ENCODE assay signal across 13 cellular contexts in the genomic region with DNA sequence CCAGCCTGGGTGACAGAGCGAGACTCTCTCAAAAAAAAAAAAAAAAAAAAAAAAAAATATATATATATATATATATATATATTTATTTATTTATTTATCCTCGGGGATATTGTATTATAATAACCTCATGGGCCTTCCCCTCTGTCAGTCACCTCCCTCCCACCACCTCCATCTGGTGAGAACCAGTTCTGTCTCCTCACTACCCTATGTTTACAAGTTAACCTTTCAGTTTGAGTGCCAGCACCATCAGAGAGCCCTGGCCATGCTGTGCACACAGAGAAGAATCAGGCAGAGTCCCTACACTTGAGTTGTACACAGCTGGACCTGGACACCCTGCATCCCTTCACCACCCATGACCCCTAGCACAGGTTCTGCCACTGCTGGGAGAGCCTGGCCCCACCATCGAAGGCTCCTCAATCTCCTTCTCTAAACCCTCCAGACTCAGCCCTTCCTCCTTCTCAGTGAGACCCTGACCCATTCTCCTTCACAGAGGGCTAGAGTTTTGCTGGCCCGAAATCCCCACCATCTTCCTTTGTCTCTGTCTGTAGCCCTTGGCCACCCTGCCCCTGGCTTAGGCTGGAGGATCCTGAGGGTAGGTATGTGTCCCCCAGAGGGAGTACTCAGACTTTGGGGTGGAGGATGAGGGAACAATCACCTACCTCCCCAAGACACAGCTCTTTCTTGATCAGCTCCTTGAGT. TPM values are rescaled to one million over a fixed set of nuclear protein-coding genes. Genes with fewer than 3 reads are reported as not detected.
A peak's percentile ranks its signal among the peaks of the same experiment; 100 is the strongest.
DNase-seq lines count a peak whose midpoint lies in the region; ATAC-seq, FAIRE-seq and TF ChIP-seq lines count a peak whose summit lies in the region.
"Had no signal": no experiment of that assay in that cellular context is flagged by ENCODE, and none has a peak within 500 bp of the region (broad histone marks: within the 10 kb centered on the region; RNA-seq: fewer than 3 reads in every experiment).

No MANE protein-coding gene starts in this region.

- CTCF ChIA-PET in GM12878 (lab: Yijun Ruan, JAX) = interaction anchor here (0.7 to 1.6 kb wide), 4 partner anchors 13 to 87 kb away, joined by 3 to 8 read pairs (median 4); a partner anchor contains a TSS

- no peak for TF ChIP-seq CTCF in GM12878 (IDR thresholded peaks at IDR 0.05 in 2 of 3, conservative IDR thresholded peaks at IDR 0.05 in 1 of 3; ENCODE audit: control insufficient read depth in 2 of 3, extremely low read depth in 1 of 3, insufficient read depth in 1 of 3, low read depth in 3 of 3, low read length in 3 of 3)
- TF ChIP-seq CTCF in testis (IDR thresholded peaks at IDR 0.05) = no peak
- no peak for TF ChIP-seq CTCF in adrenal gland (IDR thresholded peaks at IDR 0.05)

- intact Hi-C loops in GM12878 (cut with micrococcal nuclease; ENCODE audit: unreplicated experiment) = no loop called here
- intact Hi-C loops in posterior vena cava (cut with DNase I) = no loop called here
- intact Hi-C loops in testis (cut with DNase I; ENCODE audit: low total_unique reads) = no loop called here
- intact Hi-C loops in adrenal gland (cut with DNase I) = no loop called here

- H2AFZ ChIP-seq in GM12878 (ENCODE audit: control insufficient read depth, low read depth, low read length) = no peak overlapping the region

- H3K36me3 ChIP-seq in GM12878 (ENCODE audit: control insufficient read depth in 2 of 2, insufficient read depth in 2 of 2, low read length in 1 of 2) (no peaks in the 10 kb centered on the region), testis (ENCODE audit: low read depth, missing control alignments) (no peaks in the 10 kb centered on the region), adrenal gland (replicated peaks in 1 of 2) (no peaks in the 10 kb centered on the region)

- no TSS peak for BruUV-seq in GM12878 (replicated peaks; lab: Mats Ljungman, UMichigan)

- H3K4me3 ChIP-seq in GM12878 = no peak overlapping the region
- H3K4me3 ChIP-seq in testis = no peak overlapping the region
- H3K4me3 ChIP-seq in adrenal gland = no peak overlapping the region
- H3K4me3 ChIP-seq: gastroesophageal sphincter had no signal

- no peaks in the 10 kb centered on the region; the same call in 1 of the 2 replicates for H3K79me2 ChIP-seq in GM12878 (ENCODE audit: control insufficient read depth, insufficient read depth, low read length)

- no peak for FAIRE-seq in GM12878 (lab: Jason Lieb, UNC)

- no peak for TF ChIP-seq RAD21 in GM12878 (IDR thresholded peaks at IDR 0.05; ENCODE audit: insufficient read depth, low read depth, low read length)

- H3K9ac ChIP-seq in GM12878 (ENCODE audit: control insufficient read depth, insufficient read depth, low read length) = no peak overlapping the region

- H3K27me3 ChIP-seq in GM12878 (replicated peaks in 1 of 2; ENCODE audit: control insufficient read depth in 2 of 2, insufficient read depth in 2 of 2, low read length in 1 of 2) (no peaks in the 10 kb centered on the region), testis (no peaks in the 10 kb centered on the region), adrenal gland (no peaks in the 10 kb centered on the region)
- H3K27me3 ChIP-seq: gastroesophageal sphincter had no signal

- 64% methylated on average over 2 of the region's 4 CpGs for WGBS in GM12878 (ENCODE audit: insufficient coverage, insufficient replicate concordance, low lambda C conversion rate, missing lambda C conversion rate)
- WGBS in testis, 2 donors = 90 to 91% methylated on average over 4 of the region's 4 CpGs
- WGBS in adrenal gland, 4 donors = 87 to 92% (median 88%) methylated on average over 3 to 4 of the region's 4 CpGs

- in situ Hi-C loops in GM12878 (cut with MboI) = no loop called here

- peak; percentile 24 for DNase-seq in COLO668 (lab: John Stamatoyannopoulos, UW; ENCODE audit: unreplicated experiment)
- DNase-seq in NCI-H2029 treated with DMSO at 0.1 percent for 48 hours (lab: John Stamatoyannopoulos, UW) = peak; percentile 11
- no peak for DNase-seq in GM12878 (ENCODE audit: low read depth, low spot score)
- peak; percentile 55 for DNase-seq in posterior vena cava (ENCODE audit: low spot score)
- no peak for DNase-seq in testis
- DNase-seq in adrenal gland = no peak
- DNase-seq: DMS79; NCI-H226; stimulated activated naive CD4-positive, alpha-beta T cell had no signal

- RAD21 ChIA-PET in GM12878 (lab: Charles Lee; ENCODE audit: unreplicated experiment) = interaction anchor here (0.9 to 1.0 kb wide), 2 partner anchors 13 to 28 kb away, joined by 3 read pairs; no protein-coding TSS in a partner anchor

- no peaks in the 10 kb centered on the region for H3K9me3 ChIP-seq in GM12878 (replicated peaks; ENCODE audit: control insufficient read depth, insufficient read depth, low read length)
- H3K9me3 ChIP-seq in testis = no peaks in the 10 kb centered on the region
- H3K9me3 ChIP-seq in adrenal gland (replicated peaks in 1 of 3) = no peaks in the 10 kb centered on the region
- H3K9me3 ChIP-seq: gastroesophageal sphincter had no signal

- no peak for TF ChIP-seq EP300 in GM12878 (IDR thresholded peaks at IDR 0.05; ENCODE audit: borderline replicate concordance in 1 of 2, control insufficient read depth in 1 of 2, low read depth in 2 of 2, low read length in 2 of 2)

- no peak overlapping the region for H3K4me2 ChIP-seq in GM12878 (ENCODE audit: control insufficient read depth, insufficient read depth)

- POLR2A ChIA-PET in GM12878 (lab: Charles Lee) = interaction anchor here (0.6 to 0.8 kb wide), 3 partner anchors 10 to 28 kb away, joined by 3 to 4 read pairs (median 3); a partner anchor contains a TSS

- SMC1A ChIA-PET in GM12878 (lab: Charles Lee; ENCODE audit: uncharacterized antibody, unreplicated experiment) = interaction anchor here (2.3 kb wide), 1 partner anchor 8 kb away, joined by 8 read pairs; no protein-coding TSS in a partner anchor

- H3K27ac ChIP-seq in GM12878 (ENCODE audit: control insufficient read depth, insufficient read depth) = no peak overlapping the region
- no peak overlapping the region for H3K27ac ChIP-seq in testis
- no peak overlapping the region for H3K27ac ChIP-seq in adrenal gland

- H4K20me1 ChIP-seq in GM12878 (ENCODE audit: control insufficient read depth, insufficient read depth) = no peaks in the 10 kb centered on the region

- TF ChIP-seq POLR2A in GM12878 (IDR thresholded peaks at IDR 0.05; ENCODE audit: low read depth, low read length) (no peak), testis (IDR thresholded peaks at IDR 0.05) (no peak), adrenal gland (IDR thresholded peaks at IDR 0.05) (no peak)

- H3K4me1 ChIP-seq in GM12878 (ENCODE audit: control insufficient read depth, insufficient read depth, low read length) (peaks cover 23% of the 10 kb centered on the region), testis (no peaks in the 10 kb centered on the region), adrenal gland (replicated peaks in 1 of 2) (peaks cover 27 to 35% of the 10 kb centered on the region in 2 donors)

- ATAC-seq in GM12878 (no peak), GM18502 (IDR thresholded peaks at IDR 0.05; ENCODE audit: poor library complexity, unreplicated experiment) (no peak), GM19455 (IDR thresholded peaks at IDR 0.05; ENCODE audit: unreplicated experiment) (no peak)
- ATAC-seq: gastroesophageal sphincter had no signal

RNA-seq across cellular contexts. Expression of a gene that starts 1.2 kb away (rescaled TPM):
- not detected in 2 replicates for total RNA-seq in GM12878 (2013; cell fraction: nucleolus; rRNA removed)
- total RNA-seq in GM12878 (2014; rRNA removed) (not detected in 2 replicates), GM12878 (2014; rRNA removed; fragmentation: Illumina TruSeq; extraction: Trizol) (0.63 TPM in 1 of 2 replicates, not detected in the other), GM12878 (2021) (0.45 and 0.49 TPM in 2 replicates), posterior vena cava (not detected), testis (1 to 10 TPM in 1 of 2 donors, not detected in 1; 1.3 TPM), adrenal gland (not detected)
- polyA plus RNA-seq in GM12878 (2011; ENCODE audit: low read depth) = not detected
- polyA plus RNA-seq in GM12878 (2011; rRNA removed) (not detected in 2 replicates), GM12878 (2014; fragmentation: Illumina TruSeq; extraction: Trizol) (not detected in 2 replicates), GM12878 (2014; fragmentation: Nextera tagmentation; extraction: Ambion mirVana) (under 1 TPM; 0.47 to 0.75 TPM), GM12878 (2014; rRNA removed) (0.28 TPM in 1 of 2 replicates, not detected in the other), GM12878 (2016; fragmentation: Nextera tagmentation; extraction: Ambion mirVana) (not detected), testis (ENCODE audit: insufficient read depth, low read depth, low replicate concordance) (not detected), adrenal gland (not detected)
- 0.22 TPM in 1 of 2 replicates, not detected in the other for polyA plus RNA-seq in GM12878 (2011; cell fraction: cytosol; rRNA removed)
- polyA plus RNA-seq in GM12878 (2011; cell fraction: nucleus; rRNA removed) = not detected in 2 replicates
- 0.83 TPM in 1 of 2 replicates, not detected in the other for polyA plus RNA-seq in GM12878 (2012)
- polyA minus RNA-seq in GM12878 (2011; rRNA and poly(A)+ RNA removed) = not detected in 2 replicates
- polyA minus RNA-seq in GM12878 (2011; cell fraction: cytosol; rRNA and poly(A)+ RNA removed) = not detected in 2 replicates
- not detected in 2 replicates for polyA minus RNA-seq in GM12878 (2011; cell fraction: nucleus; rRNA and poly(A)+ RNA removed)
- total RNA-seq: gastroesophageal sphincter, kidney epithelial cell had no signal

RNA-seq across cellular contexts. Expression of a gene that starts 3.8 kb away (rescaled TPM):
- 1.7 and 5.0 TPM in 2 replicates for total RNA-seq in GM12878 (2013; cell fraction: nucleolus; rRNA removed)
- total RNA-seq in GM12878 (2014; rRNA removed) (44.6 and 48.4 TPM in 2 replicates), GM12878 (2014; rRNA removed; fragmentation: Illumina TruSeq; extraction: Trizol) (45.7 and 46.9 TPM in 2 replicates), GM12878 (2021) (54.6 and 55.4 TPM in 2 replicates), posterior vena cava (1,000 to 10,000 TPM; 1,174 to 1,536 TPM), testis (10 to 100 TPM; 30.9 to 57.4 TPM), adrenal gland (100 to 1,000 TPM; 252 to 609 (median 372) TPM)
- 8.1 TPM for polyA plus RNA-seq in GM12878 (2011; ENCODE audit: low read depth)
- polyA plus RNA-seq in GM12878 (2011; rRNA removed) (5.3 and 7.2 TPM in 2 replicates), GM12878 (2014; fragmentation: Illumina TruSeq; extraction: Trizol) (10.5 and 15.0 TPM in 2 replicates), GM12878 (2014; fragmentation: Nextera tagmentation; extraction: Ambion mirVana) (100 to 1,000 TPM; 109 to 121 TPM), GM12878 (2014; rRNA removed) (59.1 and 60.2 TPM in 2 replicates), GM12878 (2016; fragmentation: Nextera tagmentation; extraction: Ambion mirVana) (10 to 100 TPM; 28.8 to 32.3 TPM), testis (ENCODE audit: insufficient read depth, low read depth, low replicate concordance) (372 TPM), adrenal gland (1,000 to 10,000 TPM in 2 of 3 donors, 100 to 1,000 TPM in 1; 121 to 4,129 (median 3,763) TPM)
- polyA plus RNA-seq in GM12878 (2011; cell fraction: cytosol; rRNA removed) = 6.2 and 11.8 TPM in 2 replicates
- 2.4 and 9.4 TPM in 2 replicates for polyA plus RNA-seq in GM12878 (2011; cell fraction: nucleus; rRNA removed)
- 11.8 and 23.8 TPM in 2 replicates for polyA plus RNA-seq in GM12878 (2012)
- polyA minus RNA-seq in GM12878 (2011; rRNA and poly(A)+ RNA removed) = 3.4 and 7.7 TPM in 2 replicates
- polyA minus RNA-seq in GM12878 (2011; cell fraction: cytosol; rRNA and poly(A)+ RNA removed) = 33.4 and 45.6 TPM in 2 replicates
- polyA minus RNA-seq in GM12878 (2011; cell fraction: nucleus; rRNA and poly(A)+ RNA removed) = 7.1 and 7.4 TPM in 2 replicates

RNA-seq across cellular contexts. Expression of a gene that starts 6.1 kb away (rescaled TPM):
- 3.0 and 3.6 TPM in 2 replicates for total RNA-seq in GM12878 (2013; cell fraction: nucleolus; rRNA removed)
- 19.9 and 25.9 TPM in 2 replicates for total RNA-seq in GM12878 (2014; rRNA removed)
- 26.2 and 30.4 TPM in 2 replicates for total RNA-seq in GM12878 (2014; rRNA removed; fragmentation: Illumina TruSeq; extraction: Trizol)
- total RNA-seq in GM12878 (2021) = 29.5 and 34.0 TPM in 2 replicates
- polyA plus RNA-seq in GM12878 (2011; ENCODE audit: low read depth) = 13.4 TPM
- 10.3 and 14.2 TPM in 2 replicates for polyA plus RNA-seq in GM12878 (2011; rRNA removed)
- 15.2 and 20.3 TPM in 2 replicates for polyA plus RNA-seq in GM12878 (2011; cell fraction: cytosol; rRNA removed)
- polyA plus RNA-seq in GM12878 (2011; cell fraction: nucleus; rRNA removed) = 6.0 and 9.9 TPM in 2 replicates
- 7.0 and 13.3 TPM in 2 replicates for polyA plus RNA-seq in GM12878 (2012)
- polyA plus RNA-seq in GM12878 (2014; fragmentation: Illumina TruSeq; extraction: Trizol) = 26.2 and 28.4 TPM in 2 replicates
- polyA plus RNA-seq in GM12878 (2014; fragmentation: Nextera tagmentation; extraction: Ambion mirVana) = 100 to 1,000 TPM in 1 of 2 experiments, 10 to 100 TPM in 1; 73.9 to 104 TPM
- 43.8 and 45.8 TPM in 2 replicates for polyA plus RNA-seq in GM12878 (2014; rRNA removed)
- polyA plus RNA-seq in GM12878 (2016; fragmentation: Nextera tagmentation; extraction: Ambion mirVana) = 1 to 10 TPM; 4.3 to 9.9 TPM
- polyA minus RNA-seq in GM12878 (2011; rRNA and poly(A)+ RNA removed) = 2.9 and 9.0 TPM in 2 replicates
- polyA minus RNA-seq in GM12878 (2011; cell fraction: cytosol; rRNA and poly(A)+ RNA removed) = 9.4 and 9.9 TPM in 2 replicates
- polyA minus RNA-seq in GM12878 (2011; cell fraction: nucleus; rRNA and poly(A)+ RNA removed) = 1.5 and 1.7 TPM in 2 replicates
- 100 to 1,000 TPM; 286 to 472 TPM for total RNA-seq in posterior vena cava
- total RNA-seq in testis = 10 to 100 TPM; 15.8 to 23.8 TPM
- 146 TPM for polyA plus RNA-seq in testis (ENCODE audit: insufficient read depth, low read depth, low replicate concordance)
- 100 to 1,000 TPM in 4 of 8 donors, 10 to 100 TPM in 4; 57.9 to 291 (median 99.9) TPM for total RNA-seq in adrenal gland
- polyA plus RNA-seq in adrenal gland = 100 to 1,000 TPM in 2 of 3 donors, 10 to 100 TPM in 1; 26.7 to 742 (median 455) TPM

RNA-seq across cellular contexts. Expression of a gene that starts 9.5 kb away (rescaled TPM):
- not detected in 2 replicates for total RNA-seq in GM12878 (2013; cell fraction: nucleolus; rRNA removed)
- total RNA-seq in GM12878 (2014; rRNA removed) (not detected in 2 replicates), GM12878 (2014; rRNA removed; fragmentation: Illumina TruSeq; extraction: Trizol) (not detected in 2 replicates), GM12878 (2021) (0.29 TPM in 1 of 2 replicates, not detected in the other), posterior vena cava (1 to 10 TPM; 4.1 to 8.3 TPM), testis (not detected), adrenal gland (1 to 10 TPM in 2 of 8 donors, under 1 TPM in 3, not detected in 3; 0.28 to 2.9 (median 0.54) TPM)
- polyA plus RNA-seq in GM12878 (2011; ENCODE audit: low read depth) = not detected
- polyA plus RNA-seq in GM12878 (2011; rRNA removed) (0.32 and 0.45 TPM in 2 replicates), GM12878 (2014; fragmentation: Illumina TruSeq; extraction: Trizol) (not detected in 2 replicates), GM12878 (2014; fragmentation: Nextera tagmentation; extraction: Ambion mirVana) (not detected), GM12878 (2014; rRNA removed) (0.32 TPM in 1 of 2 replicates, not detected in the other), GM12878 (2016; fragmentation: Nextera tagmentation; extraction: Ambion mirVana) (not detected), testis (ENCODE audit: insufficient read depth, low read depth, low replicate concordance) (0.67 TPM), adrenal gland (1 to 10 TPM in 2 of 3 donors, not detected in 1; 1.9 to 3.8 TPM)
- 0.39 and 0.57 TPM in 2 replicates for polyA plus RNA-seq in GM12878 (2011; cell fraction: cytosol; rRNA removed)
- polyA plus RNA-seq in GM12878 (2011; cell fraction: nucleus; rRNA removed) = not detected in 2 replicates
- polyA plus RNA-seq in GM12878 (2012) = not detected in 2 replicates
- 1.2 TPM in 1 of 2 replicates, not detected in the other for polyA minus RNA-seq in GM12878 (2011; rRNA and poly(A)+ RNA removed)
- not detected in 2 replicates for polyA minus RNA-seq in GM12878 (2011; cell fraction: cytosol; rRNA and poly(A)+ RNA removed)
- polyA minus RNA-seq in GM12878 (2011; cell fraction: nucleus; rRNA and poly(A)+ RNA removed) = not detected in 2 replicates

RNA-seq across cellular contexts. Expression of a gene that starts 26.1 kb away (rescaled TPM):
- 1.3 TPM in 1 of 2 replicates, not detected in the other for total RNA-seq in GM12878 (2013; cell fraction: nucleolus; rRNA removed)
- 0.11 and 0.76 TPM in 2 replicates for total RNA-seq in GM12878 (2014; rRNA removed)
- total RNA-seq in GM12878 (2014; rRNA removed; fragmentation: Illumina TruSeq; extraction: Trizol) = 0.69 and 0.76 TPM in 2 replicates
- 0.69 and 0.77 TPM in 2 replicates for total RNA-seq in GM12878 (2021)
- not detected for polyA plus RNA-seq in GM12878 (2011; ENCODE audit: low read depth)
- polyA plus RNA-seq in GM12878 (2011; rRNA removed) = 0.37 and 1.5 TPM in 2 replicates
- polyA plus RNA-seq in GM12878 (2011; cell fraction: cytosol; rRNA removed) = 0.58 and 0.64 TPM in 2 replicates
- polyA plus RNA-seq in GM12878 (2011; cell fraction: nucleus; rRNA removed) = 0.42 and 0.51 TPM in 2 replicates
- polyA plus RNA-seq in GM12878 (2012) = not detected in 2 replicates
- 0.92 TPM in 1 of 2 replicates, not detected in the other for polyA plus RNA-seq in GM12878 (2014; fragmentation: Illumina TruSeq; extraction: Trizol)
- polyA plus RNA-seq in GM12878 (2014; fragmentation: Nextera tagmentation; extraction: Ambion mirVana) = 1 to 10 TPM in 1 of 2 experiments, under 1 TPM in 1; 0.23 to 1.2 TPM
- 0.37 and 1.4 TPM in 2 replicates for polyA plus RNA-seq in GM12878 (2014; rRNA removed)
- polyA plus RNA-seq in GM12878 (2016; fragmentation: Nextera tagmentation; extraction: Ambion mirVana) = under 1 TPM in 1 of 2 experiments, not detected in 1; 0.42 TPM
- polyA minus RNA-seq in GM12878 (2011; rRNA and poly(A)+ RNA removed) = 0.66 TPM in 1 of 2 replicates, not detected in the other
- polyA minus RNA-seq in GM12878 (2011; cell fraction: cytosol; rRNA and poly(A)+ RNA removed) = not detected in 2 replicates
- not detected in 2 replicates for polyA minus RNA-seq in GM12878 (2011; cell fraction: nucleus; rRNA and poly(A)+ RNA removed)
- total RNA-seq in posterior vena cava = 1 to 10 TPM; 1.5 to 3.5 TPM
- total RNA-seq in testis = 1 to 10 TPM; 1.9 to 9.6 TPM
- polyA plus RNA-seq in testis (ENCODE audit: insufficient read depth, low read depth, low replicate concordance) = 1.9 TPM
- total RNA-seq in adrenal gland = 10 to 100 TPM in 1 of 8 donors, 1 to 10 TPM in 5, under 1 TPM in 1, not detected in 1; 0.31 to 44.1 (median 1.3) TPM
- 1 to 10 TPM in 2 of 3 donors, under 1 TPM in 1; 0.48 to 4.2 (median 3.8) TPM for polyA plus RNA-seq in adrenal gland

Comparison
In these comparisons a context has a peak if more than half of its experiments do, and no peak if none do; other contexts are left out.
1. DNase-seq: peak in COLO668 (single experiment), NCI-H2029 treated with DMSO at 0.1 percent for 48 hours (single experiment) and posterior vena cava (single experiment); none in GM12878 (single experiment), testis (single experiment) and adrenal gland (0 of 7).
2. RNA of a gene that starts 3.8 kb away (total RNA-seq): 1,174 to 1,536 TPM in posterior vena cava and 252 to 609 TPM in adrenal gland; 30.9 to 57.4 TPM in testis and 1.7 to 55.4 TPM in GM12878; every median in the first group is over 4 times any median in the second.